ENCODE assay signal across 28 cellular contexts in genomic region chr12:26608273-26608672, GRCh38.
"Had no signal": no experiment of that assay in that cellular context is flagged by ENCODE, and none has a peak within 500 bp of the region (broad histone marks: within the 10 kb centered on the region; RNA-seq: fewer than 3 reads in every experiment).

No MANE protein-coding gene starts in this region.

- H3K4me3 ChIP-seq: stomach, suprapubic skin, thoracic aorta, thyroid gland, tibial artery, tibial nerve, transverse colon, upper lobe of left lung, uterus, vagina had no signal

- H3K4me1 Mint-ChIP-seq: stimulated activated effector memory CD8-positive, alpha-beta T cell treated with anti-CD3 and anti-CD28 coated beads, Interleukin-12 subunit alpha, Interleukin-12 subunit beta, amount 100 ng/mL, for 72 hours; stimulated activated naive CD8-positive, alpha-beta T cell treated with anti-CD3 and anti-CD28 coated beads, Interleukin-15, amount 100 ng/mL, for 72 hours had no signal

- H3K27ac ChIP-seq: stomach, suprapubic skin, testis, thoracic aorta, thyroid gland, tibial artery, tibial nerve, transverse colon, upper lobe of left lung, uterus, vagina had no signal

- H3K9me3 ChIP-seq: stomach, suprapubic skin, testis, thoracic aorta, thyroid gland, tibial artery, tibial nerve, transverse colon, upper lobe of left lung, uterus, vagina had no signal

- H3K27me3 ChIP-seq: stomach, suprapubic skin, testis, thyroid gland, tibial artery, tibial nerve, transverse colon, upper lobe of left lung, uterus, vagina had no signal

- FAIRE-seq: urothelium cell line had no signal

- H3K27ac Mint-ChIP-seq: stimulated activated effector memory CD8-positive, alpha-beta T cell treated with anti-CD3 and anti-CD28 coated beads, Interleukin-12 subunit alpha, Interleukin-12 subunit beta, amount 100 ng/mL, for 72 hours; stimulated activated memory B cell treated with anti-CD40 and anti-IgM and Interleukin-4, amounts not matched to agents 10 μg/mL and 1 μg/mL and 100 μg/mL, for 72 hours; stimulated activated naive B cell treated with anti-CD40 and anti-IgM and Interleukin-4, amounts not matched to agents 10 μg/mL and 1 μg/mL and 100 μg/mL, for 72 hours; stimulated activated naive CD8-positive, alpha-beta T cell treated with anti-CD3 and anti-CD28 coated beads, Interleukin-15, amount 100 ng/mL, for 72 hours; stimulated activated naive CD8-positive, alpha-beta T cell treated with anti-CD3 and anti-CD28 coated beads, Interleukin-15, Interleukin-2, amounts not matched to agents 100 ng/mL and 50 ng/mL, for 24 hours; type B pancreatic cell had no signal

- H3K36me3 ChIP-seq: stomach, thoracic aorta, thyroid gland, tibial artery, tibial nerve, transverse colon, upper lobe of left lung, uterus, vagina had no signal

- H3K4me1 ChIP-seq: stomach, suprapubic skin, testis, thyroid gland, tibial artery, tibial nerve, transverse colon, upper lobe of left lung, uterus, vagina had no signal

- H3K4me3 Mint-ChIP-seq: stimulated activated effector memory CD8-positive, alpha-beta T cell treated with anti-CD3 and anti-CD28 coated beads, Interleukin-12 subunit alpha, Interleukin-12 subunit beta, amount 100 ng/mL, for 72 hours; stimulated activated memory B cell treated with anti-CD40 and anti-IgM and Interleukin-4, amounts not matched to agents 10 μg/mL and 1 μg/mL and 100 μg/mL, for 72 hours; stimulated activated naive B cell treated with anti-CD40 and anti-IgM and Interleukin-4, amounts not matched to agents 10 μg/mL and 1 μg/mL and 100 μg/mL, for 72 hours; stimulated activated naive CD8-positive, alpha-beta T cell treated with anti-CD3 and anti-CD28 coated beads, Interleukin-15, amount 100 ng/mL, for 72 hours; stimulated activated naive CD8-positive, alpha-beta T cell treated with anti-CD3 and anti-CD28 coated beads, Interleukin-15, Interleukin-2, amounts not matched to agents 100 ng/mL and 50 ng/mL, for 24 hours; type B pancreatic cell had no signal

- H3K27me3 Mint-ChIP-seq: stimulated activated memory B cell treated with anti-CD40 and anti-IgM and Interleukin-4, amounts not matched to agents 10 μg/mL and 1 μg/mL and 100 μg/mL, for 72 hours; stimulated activated naive B cell treated with anti-CD40 and anti-IgM and Interleukin-4, amounts not matched to agents 10 μg/mL and 1 μg/mL and 100 μg/mL, for 72 hours; stimulated activated naive CD8-positive, alpha-beta T cell treated with anti-CD3 and anti-CD28 coated beads, Interleukin-15, amount 100 ng/mL, for 72 hours; stimulated activated naive CD8-positive, alpha-beta T cell treated with anti-CD3 and anti-CD28 coated beads, Interleukin-15, Interleukin-2, amounts not matched to agents 100 ng/mL and 50 ng/mL, for 24 hours; type B pancreatic cell had no signal

- ATAC-seq: stimulated activated effector memory CD8-positive, alpha-beta T cell treated with anti-CD3 and anti-CD28 coated beads, Interleukin-12 subunit alpha, Interleukin-12 subunit beta, amount 100 ng/mL, for 72 hours; stimulated activated memory B cell treated with anti-CD40 and anti-IgM and Interleukin-4, amounts not matched to agents 10 μg/mL and 1 μg/mL and 100 μg/mL, for 72 hours; stimulated activated naive B cell treated with anti-CD40 and anti-IgM and Interleukin-4, amounts not matched to agents 10 μg/mL and 1 μg/mL and 100 μg/mL, for 72 hours; stimulated activated naive CD8-positive, alpha-beta T cell treated with anti-CD3 and anti-CD28 coated beads, Interleukin-15, amount 100 ng/mL, for 72 hours; stimulated activated naive CD8-positive, alpha-beta T cell treated with anti-CD3 and anti-CD28 coated beads, Interleukin-15, Interleukin-2, amounts not matched to agents 100 U/mL and 50 U/mL, for 24 hours had no signal

- DNase-seq: stimulated activated CD4-positive, alpha-beta T cell treated with anti-CD3 and anti-CD28 coated beads, Interleukin-2, amount 100 ng/mL, for 24 hours; stimulated activated CD4-positive, alpha-beta T cell treated with anti-CD3 and anti-CD28 coated beads, Interleukin-2, amount 100 ng/mL, for 48 hours; stimulated activated CD4-positive, alpha-beta T cell treated with anti-CD3 and anti-CD28 coated beads, Interleukin-4, amount 100 ng/mL, for 1 hour; stimulated activated CD4-positive, alpha-beta T cell treated with anti-CD3 and anti-CD28 coated beads, Interleukin-4, amount 100 ng/mL, for 24 hours; stimulated activated CD4-positive, alpha-beta T cell treated with anti-CD3 and anti-CD28 coated beads, Interleukin-4, amount 100 ng/mL, for 4 hours; stimulated activated CD8-positive, alpha-beta memory T cell treated with anti-CD3 and anti-CD28 coated beads, Interleukin-4, amount 100 ng/mL, for 48 hours; stimulated activated naive B cell treated with anti-CD40 and anti-IgM and Interleukin-4, amounts not matched to agents 10 μg/mL and 1 μg/mL and 100 μg/mL, for 72 hours; stimulated activated naive CD4-positive, alpha-beta T cell; stimulated activated naive CD4-positive, alpha-beta T cell treated with Interleukin-2 at 50 U/mL for 16 hours; stimulated activated naive CD8-positive, alpha-beta T cell treated with anti-CD3 and anti-CD28 coated beads, Interleukin-15, amount 100 ng/mL, for 72 hours; stimulated activated naive CD8-positive, alpha-beta T cell treated with anti-CD3 and anti-CD28 coated beads, Interleukin-15, Interleukin-2, amounts not matched to agents 100 U/mL and 50 U/mL, for 24 hours; stomach; testis; thyroid gland; tibial artery; transverse colon; trophoblast cell; uterus had no signal

- H3K9me3 Mint-ChIP-seq: stimulated activated effector memory CD8-positive, alpha-beta T cell treated with anti-CD3 and anti-CD28 coated beads, Interleukin-12 subunit alpha, Interleukin-12 subunit beta, amount 100 ng/mL, for 72 hours; stimulated activated memory B cell treated with anti-CD40 and anti-IgM and Interleukin-4, amounts not matched to agents 10 μg/mL and 1 μg/mL and 100 μg/mL, for 72 hours; stimulated activated naive B cell treated with anti-CD40 and anti-IgM and Interleukin-4, amounts not matched to agents 10 μg/mL and 1 μg/mL and 100 μg/mL, for 72 hours; stimulated activated naive CD8-positive, alpha-beta T cell treated with anti-CD3 and anti-CD28 coated beads, Interleukin-15, amount 100 ng/mL, for 72 hours; stimulated activated naive CD8-positive, alpha-beta T cell treated with anti-CD3 and anti-CD28 coated beads, Interleukin-15, Interleukin-2, amounts not matched to agents 100 ng/mL and 50 ng/mL, for 24 hours; type B pancreatic cell had no signal

- H3K36me3 Mint-ChIP-seq: stimulated activated effector memory CD8-positive, alpha-beta T cell treated with anti-CD3 and anti-CD28 coated beads, Interleukin-12 subunit alpha, Interleukin-12 subunit beta, amount 100 ng/mL, for 72 hours had no signal
